Comparison of ENCODE assay signal across 4 cellular contexts in genomic region chr2:22076512-22076911, GRCh38.
TF ChIP-seq lines count a peak whose summit lies in the region.

No MANE protein-coding gene starts in this region.

TF ChIP-seq in A549, 52 proteins besides CTCF, POLR2A, EP300 and RAD21:
- TF ChIP-seq MAFK (IDR thresholded peaks at IDR 0.05; ENCODE audit: partially characterized antibody): peak; percentile 89
- peak; percentile 79 for TF ChIP-seq NFE2L2 (conservative IDR thresholded peaks at IDR 0.05; ENCODE audit: low read length)
- no peak for TF ChIP-seq TP53 (CRISPR knock-in tag; IDR thresholded peaks at IDR 0.05)

TF ChIP-seq in IMR-90, 13 proteins besides CTCF, POLR2A, EP300 and RAD21:
- TF ChIP-seq CEBPB (IDR thresholded peaks at IDR 0.05; ENCODE audit: low read depth, low read length) (no peak), MAFK (IDR thresholded peaks at IDR 0.05; ENCODE audit: low read depth, low read length) (peak; percentile 70), CHD1 (IDR thresholded peaks at IDR 0.05; ENCODE audit: low read depth, low read length) (no peak), MAZ (IDR thresholded peaks at IDR 0.05; ENCODE audit: borderline replicate concordance, low read depth, low read length) (no peak), SMC3 (IDR thresholded peaks at IDR 0.05; ENCODE audit: low read depth, low read length) (no peak), NFE2L2 (IDR thresholded peaks at IDR 0.05; ENCODE audit: low read depth, low read length) (peak; percentile 89)

TF ChIP-seq in K562, 482 proteins besides CTCF, POLR2A, EP300 and RAD21 (continues in another document):
- TF ChIP-seq MAFF (IDR thresholded peaks at IDR 0.05; ENCODE audit: low read length) (peak; percentile 10; the same call in 1 of the 2 replicates), ZNF318 (IDR thresholded peaks at IDR 0.05; ENCODE audit: borderline replicate concordance in 1 of 2, low read depth in 1 of 2) (no peak), ARHGAP35 (IDR thresholded peaks at IDR 0.05; ENCODE audit: partially characterized antibody) (no peak), MECOM (CRISPR knock-in tag; IDR thresholded peaks at IDR 0.05) (no peak), ZKSCAN3 (CRISPR knock-in tag; IDR thresholded peaks at IDR 0.05) (no peak), CHD1 (IDR thresholded peaks at IDR 0.05; ENCODE audit: low read length) (no peak), RNF2 (IDR thresholded peaks at IDR 0.05) (no peak), BHLHE40 (IDR thresholded peaks at IDR 0.05; ENCODE audit: low read length) (no peak), TRIM28 (IDR thresholded peaks at IDR 0.05) (no peak), NCOR1 (IDR thresholded peaks at IDR 0.05) (no peak), ILF3 (IDR thresholded peaks at IDR 0.05; ENCODE audit: borderline replicate concordance) (no peak), COPS2 (conservative IDR thresholded peaks at IDR 0.05) (no peak), RBM39 (optimal IDR thresholded peaks at IDR 0.05; ENCODE audit: low read depth, low read length) (no peak), CBX1 (IDR thresholded peaks at IDR 0.05; ENCODE audit: low read depth) (no peak), BRCA1 (IDR thresholded peaks at IDR 0.05) (no peak), BRCA1 (CRISPR knock-in tag; IDR thresholded peaks at IDR 0.05) (no peak), NKRF (IDR thresholded peaks at IDR 0.05; ENCODE audit: borderline replicate concordance) (no peak), ASH1L (IDR thresholded peaks at IDR 0.05; ENCODE audit: borderline replicate concordance, low read depth, partially characterized antibody) (no peak)
- TF ChIP-seq, protein P1, sequence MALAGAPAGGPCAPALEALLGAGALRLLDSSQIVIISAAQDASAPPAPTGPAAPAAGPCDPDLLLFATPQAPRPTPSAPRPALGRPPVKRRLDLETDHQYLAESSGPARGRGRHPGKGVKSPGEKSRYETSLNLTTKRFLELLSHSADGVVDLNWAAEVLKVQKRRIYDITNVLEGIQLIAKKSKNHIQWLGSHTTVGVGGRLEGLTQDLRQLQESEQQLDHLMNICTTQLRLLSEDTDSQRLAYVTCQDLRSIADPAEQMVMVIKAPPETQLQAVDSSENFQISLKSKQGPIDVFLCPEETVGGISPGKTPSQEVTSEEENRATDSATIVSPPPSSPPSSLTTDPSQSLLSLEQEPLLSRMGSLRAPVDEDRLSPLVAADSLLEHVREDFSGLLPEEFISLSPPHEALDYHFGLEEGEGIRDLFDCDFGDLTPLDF (CRISPR knock-in tag; IDR thresholded peaks at IDR 0.05): no peak

TF ChIP-seq in GM23338, 12 proteins besides CTCF, POLR2A, EP300 and RAD21:
- no peak for TF ChIP-seq ZNF114 (CRISPR knock-in tag; IDR thresholded peaks at IDR 0.05)
- no peak for TF ChIP-seq JUNB (IDR thresholded peaks at IDR 0.05; ENCODE audit: unreplicated experiment)
- TF ChIP-seq CREB1 (CRISPR knock-in tag; IDR thresholded peaks at IDR 0.05; ENCODE audit: low read depth): no peak
- TF ChIP-seq STAT1 (IDR thresholded peaks at IDR 0.05; ENCODE audit: unreplicated experiment): no peak
- no peak for TF ChIP-seq NANOG (IDR thresholded peaks at IDR 0.05; ENCODE audit: borderline replicate concordance)
- TF ChIP-seq, protein P2, sequence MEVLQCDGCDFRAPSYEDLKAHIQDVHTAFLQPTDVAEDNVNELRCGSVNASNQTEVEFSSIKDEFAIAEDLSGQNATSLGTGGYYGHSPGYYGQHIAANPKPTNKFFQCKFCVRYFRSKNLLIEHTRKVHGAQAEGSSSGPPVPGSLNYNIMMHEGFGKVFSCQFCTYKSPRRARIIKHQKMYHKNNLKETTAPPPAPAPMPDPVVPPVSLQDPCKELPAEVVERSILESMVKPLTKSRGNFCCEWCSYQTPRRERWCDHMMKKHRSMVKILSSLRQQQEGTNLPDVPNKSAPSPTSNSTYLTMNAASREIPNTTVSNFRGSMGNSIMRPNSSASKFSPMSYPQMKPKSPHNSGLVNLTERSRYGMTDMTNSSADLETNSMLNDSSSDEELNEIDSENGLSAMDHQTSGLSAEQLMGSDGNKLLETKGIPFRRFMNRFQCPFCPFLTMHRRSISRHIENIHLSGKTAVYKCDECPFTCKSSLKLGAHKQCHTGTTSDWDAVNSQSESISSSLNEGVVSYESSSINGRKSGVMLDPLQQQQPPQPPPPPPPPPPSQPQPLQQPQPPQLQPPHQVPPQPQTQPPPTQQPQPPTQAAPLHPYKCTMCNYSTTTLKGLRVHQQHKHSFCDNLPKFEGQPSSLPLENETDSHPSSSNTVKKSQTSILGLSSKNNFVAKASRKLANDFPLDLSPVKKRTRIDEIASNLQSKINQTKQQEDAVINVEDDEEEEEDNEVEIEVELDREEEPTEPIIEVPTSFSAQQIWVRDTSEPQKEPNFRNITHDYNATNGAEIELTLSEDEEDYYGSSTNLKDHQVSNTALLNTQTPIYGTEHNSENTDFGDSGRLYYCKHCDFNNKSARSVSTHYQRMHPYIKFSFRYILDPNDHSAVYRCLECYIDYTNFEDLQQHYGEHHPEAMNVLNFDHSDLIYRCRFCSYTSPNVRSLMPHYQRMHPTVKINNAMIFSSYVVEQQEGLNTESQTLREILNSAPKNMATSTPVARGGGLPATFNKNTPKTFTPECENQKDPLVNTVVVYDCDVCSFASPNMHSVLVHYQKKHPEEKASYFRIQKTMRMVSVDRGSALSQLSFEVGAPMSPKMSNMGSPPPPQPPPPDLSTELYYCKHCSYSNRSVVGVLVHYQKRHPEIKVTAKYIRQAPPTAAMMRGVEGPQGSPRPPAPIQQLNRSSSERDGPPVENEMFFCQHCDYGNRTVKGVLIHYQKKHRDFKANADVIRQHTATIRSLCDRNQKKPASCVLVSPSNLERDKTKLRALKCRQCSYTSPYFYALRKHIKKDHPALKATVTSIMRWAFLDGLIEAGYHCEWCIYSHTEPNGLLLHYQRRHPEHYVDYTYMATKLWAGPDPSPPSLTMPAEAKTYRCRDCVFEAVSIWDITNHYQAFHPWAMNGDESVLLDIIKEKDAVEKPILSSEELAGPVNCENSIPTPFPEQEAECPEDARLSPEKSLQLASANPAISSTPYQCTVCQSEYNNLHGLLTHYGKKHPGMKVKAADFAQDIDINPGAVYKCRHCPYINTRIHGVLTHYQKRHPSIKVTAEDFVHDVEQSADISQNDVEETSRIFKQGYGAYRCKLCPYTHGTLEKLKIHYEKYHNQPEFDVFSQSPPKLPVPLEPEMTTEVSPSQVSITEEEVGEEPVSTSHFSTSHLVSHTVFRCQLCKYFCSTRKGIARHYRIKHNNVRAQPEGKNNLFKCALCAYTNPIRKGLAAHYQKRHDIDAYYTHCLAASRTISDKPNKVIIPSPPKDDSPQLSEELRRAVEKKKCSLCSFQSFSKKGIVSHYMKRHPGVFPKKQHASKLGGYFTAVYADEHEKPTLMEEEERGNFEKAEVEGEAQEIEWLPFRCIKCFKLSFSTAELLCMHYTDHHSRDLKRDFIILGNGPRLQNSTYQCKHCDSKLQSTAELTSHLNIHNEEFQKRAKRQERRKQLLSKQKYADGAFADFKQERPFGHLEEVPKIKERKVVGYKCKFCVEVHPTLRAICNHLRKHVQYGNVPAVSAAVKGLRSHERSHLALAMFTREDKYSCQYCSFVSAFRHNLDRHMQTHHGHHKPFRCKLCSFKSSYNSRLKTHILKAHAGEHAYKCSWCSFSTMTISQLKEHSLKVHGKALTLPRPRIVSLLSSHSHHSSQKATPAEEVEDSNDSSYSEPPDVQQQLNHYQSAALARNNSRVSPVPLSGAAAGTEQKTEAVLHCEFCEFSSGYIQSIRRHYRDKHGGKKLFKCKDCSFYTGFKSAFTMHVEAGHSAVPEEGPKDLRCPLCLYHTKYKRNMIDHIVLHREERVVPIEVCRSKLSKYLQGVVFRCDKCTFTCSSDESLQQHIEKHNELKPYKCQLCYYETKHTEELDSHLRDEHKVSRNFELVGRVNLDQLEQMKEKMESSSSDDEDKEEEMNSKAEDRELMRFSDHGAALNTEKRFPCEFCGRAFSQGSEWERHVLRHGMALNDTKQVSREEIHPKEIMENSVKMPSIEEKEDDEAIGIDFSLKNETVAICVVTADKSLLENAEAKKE (CRISPR knock-in tag; IDR thresholded peaks at IDR 0.05): no peak
- TF ChIP-seq, protein P3, sequence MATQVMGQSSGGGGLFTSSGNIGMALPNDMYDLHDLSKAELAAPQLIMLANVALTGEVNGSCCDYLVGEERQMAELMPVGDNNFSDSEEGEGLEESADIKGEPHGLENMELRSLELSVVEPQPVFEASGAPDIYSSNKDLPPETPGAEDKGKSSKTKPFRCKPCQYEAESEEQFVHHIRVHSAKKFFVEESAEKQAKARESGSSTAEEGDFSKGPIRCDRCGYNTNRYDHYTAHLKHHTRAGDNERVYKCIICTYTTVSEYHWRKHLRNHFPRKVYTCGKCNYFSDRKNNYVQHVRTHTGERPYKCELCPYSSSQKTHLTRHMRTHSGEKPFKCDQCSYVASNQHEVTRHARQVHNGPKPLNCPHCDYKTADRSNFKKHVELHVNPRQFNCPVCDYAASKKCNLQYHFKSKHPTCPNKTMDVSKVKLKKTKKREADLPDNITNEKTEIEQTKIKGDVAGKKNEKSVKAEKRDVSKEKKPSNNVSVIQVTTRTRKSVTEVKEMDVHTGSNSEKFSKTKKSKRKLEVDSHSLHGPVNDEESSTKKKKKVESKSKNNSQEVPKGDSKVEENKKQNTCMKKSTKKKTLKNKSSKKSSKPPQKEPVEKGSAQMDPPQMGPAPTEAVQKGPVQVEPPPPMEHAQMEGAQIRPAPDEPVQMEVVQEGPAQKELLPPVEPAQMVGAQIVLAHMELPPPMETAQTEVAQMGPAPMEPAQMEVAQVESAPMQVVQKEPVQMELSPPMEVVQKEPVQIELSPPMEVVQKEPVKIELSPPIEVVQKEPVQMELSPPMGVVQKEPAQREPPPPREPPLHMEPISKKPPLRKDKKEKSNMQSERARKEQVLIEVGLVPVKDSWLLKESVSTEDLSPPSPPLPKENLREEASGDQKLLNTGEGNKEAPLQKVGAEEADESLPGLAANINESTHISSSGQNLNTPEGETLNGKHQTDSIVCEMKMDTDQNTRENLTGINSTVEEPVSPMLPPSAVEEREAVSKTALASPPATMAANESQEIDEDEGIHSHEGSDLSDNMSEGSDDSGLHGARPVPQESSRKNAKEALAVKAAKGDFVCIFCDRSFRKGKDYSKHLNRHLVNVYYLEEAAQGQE (IDR thresholded peaks at IDR 0.05; ENCODE audit: unreplicated experiment): no peak
- no peak for TF ChIP-seq POLR2AphosphoS5 (IDR thresholded peaks at IDR 0.05; ENCODE audit: low read depth)
- TF ChIP-seq EZH2phosphoT487 (IDR thresholded peaks at IDR 0.05; ENCODE audit: unreplicated experiment): no peak
- no peak for TF ChIP-seq ZNF331 (CRISPR knock-in tag; IDR thresholded peaks at IDR 0.05; ENCODE audit: low read depth)
- TF ChIP-seq ETS1 (IDR thresholded peaks at IDR 0.05): no peak
- TF ChIP-seq EZH2 (IDR thresholded peaks at IDR 0.05; ENCODE audit: low read depth, unreplicated experiment): no peak
